11 cellular contexts compared by ENCODE assay signal in the genomic region with DNA sequence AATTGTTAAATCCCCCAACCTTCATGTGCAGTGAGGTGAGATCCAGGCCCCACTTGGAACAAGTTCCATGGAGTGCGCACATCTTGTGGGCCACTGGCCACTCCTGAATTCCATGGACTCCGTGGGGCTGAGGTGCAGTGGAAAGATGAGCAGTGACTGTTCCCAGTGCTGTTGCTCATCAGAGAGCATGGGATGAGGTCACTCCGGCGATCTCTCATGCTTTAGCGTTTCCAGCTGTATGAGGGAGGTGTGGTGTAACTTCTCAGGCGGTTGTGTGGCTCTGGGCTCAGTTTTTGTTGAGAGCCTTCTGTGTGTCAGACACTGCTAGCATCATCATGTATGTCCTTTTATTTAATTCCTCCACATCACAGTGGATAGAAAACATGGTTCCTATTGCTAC.
DNase-seq lines count a peak whose midpoint lies in the region; ATAC-seq, FAIRE-seq and TF ChIP-seq lines count a peak whose summit lies in the region.
"Had no signal": no experiment of that assay in that cellular context is flagged by ENCODE, and none has a peak within 500 bp of the region (broad histone marks: within the 10 kb centered on the region; RNA-seq: fewer than 3 reads in every experiment).

No MANE protein-coding gene starts in this region.

- DNase-seq in AG04449 (ENCODE audit: low read depth, low spot score): peak; percentile 70
- peak; percentile 62 for DNase-seq in HS-5 (ENCODE audit: low read depth)
- peak; percentile 82 for DNase-seq in fibroblast of gingiva (ENCODE audit: low read depth)
- peak; percentile 70 for DNase-seq in myocyte (ENCODE audit: low read depth)
- DNase-seq in urothelium cell line (ENCODE audit: low spot score): no peak
- DNase-seq in NCI-H69 (lab: John Stamatoyannopoulos, UW): no peak
- no peak for DNase-seq in superior temporal gyrus (ENCODE audit: extremely low spot score)
- DNase-seq: NCI-H1048 had no signal

- no peak overlapping the region for H3K4me3 ChIP-seq in AG04449 (ENCODE audit: low read depth, low read length)
- H3K4me3 ChIP-seq: SJSA1, tibial nerve had no signal

- POLR2A ChIA-PET in AG04449 (lab: Yijun Ruan, JAX): interaction anchor here (0.5 to 1.7 kb wide), 3 partner anchors 8 to 79 kb away, joined by 3 to 5 read pairs (median 4); no protein-coding TSS in a partner anchor

- TF ChIP-seq CTCF in AG04449 (IDR thresholded peaks at IDR 0.05; ENCODE audit: insufficient read depth, low read length, missing control alignments): no peak

- CTCF ChIA-PET in AG04449 (lab: Yijun Ruan, JAX): no interaction called here

- no peak for ATAC-seq in activated CD4-positive, CD25-positive, alpha-beta regulatory T cell treated with anti-CD3 and anti-CD28 coated beads, Interleukin-2, amount 50 U/mL, for 24 hours

- FAIRE-seq in urothelium cell line (lab: Jason Lieb, UNC): no peak

Comparison
In these comparisons a context has a peak if more than half of its experiments do, and no peak if none do; other contexts are left out.
1. DNase-seq: peak in AG04449 (single experiment), HS-5 (single experiment), fibroblast of gingiva (single experiment) and myocyte (single experiment); none in urothelium cell line (single experiment), NCI-H69 (single experiment) and superior temporal gyrus (single experiment).